Comparison of ENCODE assay signal across 8 cellular contexts in the genomic region with DNA sequence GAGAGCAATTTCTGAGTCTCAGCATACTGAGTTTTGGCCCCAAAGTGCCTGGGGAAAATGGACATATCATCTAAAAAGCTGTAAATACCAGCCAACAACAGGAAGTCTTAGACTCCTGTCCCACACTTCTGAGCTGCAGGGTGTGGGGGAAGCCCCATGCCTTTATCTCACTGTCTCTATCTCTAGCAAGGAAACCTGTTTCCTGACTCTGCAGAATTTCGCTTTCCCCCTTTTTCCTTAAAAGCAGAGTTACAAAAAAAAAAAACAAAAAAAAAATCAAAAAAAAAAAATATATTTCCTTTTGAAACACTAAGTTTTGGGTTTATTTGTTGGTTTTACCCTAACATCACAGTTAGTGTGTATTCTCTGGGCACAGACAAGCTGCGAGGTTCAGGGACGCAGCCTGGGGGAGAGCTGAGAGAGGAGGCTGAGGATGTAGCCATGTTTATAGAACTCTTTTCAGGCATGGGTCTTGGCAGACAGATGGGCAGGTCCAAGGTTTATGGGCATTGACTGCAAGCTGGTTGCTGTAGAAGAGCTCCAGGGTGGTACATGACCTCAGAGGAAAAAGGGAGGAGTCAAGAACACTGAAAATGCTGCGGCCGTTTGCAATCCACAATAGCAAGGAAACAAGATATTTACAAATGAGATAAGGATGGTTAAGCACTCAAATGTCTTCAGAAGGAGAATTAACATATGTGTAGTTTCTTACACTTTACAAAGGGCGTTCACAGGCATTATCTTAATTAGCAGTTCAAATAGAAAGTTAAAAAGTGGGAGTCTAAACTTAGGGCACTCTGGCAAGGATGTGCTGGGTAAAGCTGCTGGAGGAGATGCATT. TPM values are rescaled to one million over a fixed set of nuclear protein-coding genes. Genes with fewer than 3 reads are reported as not detected.
DNase-seq lines count a peak whose midpoint lies in the region; ATAC-seq and TF ChIP-seq lines count a peak whose summit lies in the region.

No MANE protein-coding gene starts in this region.

- no peaks in the 10 kb centered on the region for H3K27me3 Mint-ChIP-seq in activated CD4-positive, alpha-beta memory T cell treated with anti-CD3 and anti-CD28 coated beads for 36 hours

- no peaks in the 10 kb centered on the region for H3K36me3 ChIP-seq in DOHH2 (ENCODE audit: control insufficient read depth, low read length)

- H3K9me3 Mint-ChIP-seq in activated CD4-positive, alpha-beta memory T cell treated with anti-CD3 and anti-CD28 coated beads for 36 hours, result no peaks in the 10 kb centered on the region

- peaks cover 43% of the 10 kb centered on the region for H3K4me1 Mint-ChIP-seq in activated CD4-positive, alpha-beta memory T cell treated with anti-CD3 and anti-CD28 coated beads for 36 hours (ENCODE audit: low read depth)

- peak overlapping the region; percentile 83 for H3K27ac Mint-ChIP-seq in activated CD4-positive, alpha-beta memory T cell treated with anti-CD3 and anti-CD28 coated beads for 36 hours

- ATAC-seq in GM19467 (IDR thresholded peaks at IDR 0.05; ENCODE audit: unreplicated experiment) (peak; percentile 35), HG03460 (IDR thresholded peaks at IDR 0.05; ENCODE audit: unreplicated experiment) (peak; percentile 49)

- H3K27me3 ChIP-seq in DOHH2 (ENCODE audit: control insufficient read depth, low read length), result no peaks in the 10 kb centered on the region

- H3K36me3 Mint-ChIP-seq in activated CD4-positive, alpha-beta memory T cell treated with anti-CD3 and anti-CD28 coated beads for 36 hours, result peaks cover 3% of the 10 kb centered on the region

- no peak overlapping the region for H3K27ac ChIP-seq in DOHH2 (ENCODE audit: low read depth, low read length)

- peak; percentile 60 for DNase-seq in activated CD4-positive, alpha-beta memory T cell treated with anti-CD3 and anti-CD28 coated beads for 36 hours
- peak; percentile 38 for DNase-seq in glomerular visceral epithelial cell (ENCODE audit: extremely low spot score)
- DNase-seq in stimulated activated CD4-positive, alpha-beta T cell treated with anti-CD3 and anti-CD28 coated beads, Interleukin-15, amount 100 ng/mL, for 24 hours, result peak; percentile 59
- DNase-seq in AG08396 (ENCODE audit: low spot score), result no peak
- no peak for DNase-seq in SW480 (ENCODE audit: low spot score)

- H3K4me2 ChIP-seq in DOHH2 (ENCODE audit: low read length), result peak overlapping the region; percentile 97

- peaks cover 72% of the 10 kb centered on the region for H3K79me2 ChIP-seq in DOHH2 (ENCODE audit: control insufficient read depth, low read length)

- peaks cover 13% of the 10 kb centered on the region for H3F3A ChIP-seq in DOHH2 (ENCODE audit: control insufficient read depth, insufficient read depth)

- H4K20me1 ChIP-seq in DOHH2 (ENCODE audit: control insufficient read depth, insufficient read depth, low read depth, low read length), result no peaks in the 10 kb centered on the region; the same call in 1 of the 2 replicates

- CTCF ChIA-PET in activated CD4-positive, alpha-beta memory T cell treated with anti-CD3 and anti-CD28 coated beads for 36 hours (lab: Charles Lee), result interaction anchor here (0.7 to 6.9 kb wide), 4 partner anchors 12 to 132 kb away, joined by 3 to 91 read pairs (median 8); no protein-coding TSS in a partner anchor

- H3K9me3 ChIP-seq in DOHH2 (ENCODE audit: control insufficient read depth, insufficient read depth, low read length), result no peaks in the 10 kb centered on the region

- POLR2A ChIA-PET in activated CD4-positive, alpha-beta memory T cell treated with anti-CD3 and anti-CD28 coated beads for 36 hours (lab: Charles Lee), result interaction anchor here (0.7 to 5.8 kb wide), 5 partner anchors 31 to 207 kb away, joined by 3 to 56 read pairs (median 3); a partner anchor contains a TSS

- intact Hi-C loops in activated CD4-positive, alpha-beta memory T cell treated with anti-CD3 and anti-CD28 coated beads for 36 hours (cut with micrococcal nuclease), result loop anchor here (1.0 to 10.0 kb wide), 2 partner anchors 206 to 1552 kb away; a partner anchor contains a TSS

- no peak for TF ChIP-seq CTCF in DOHH2 (IDR thresholded peaks at IDR 0.05; ENCODE audit: low read depth, low read length, poor library complexity, severe bottlenecking)

- no peak overlapping the region; the same call in 1 of the 2 replicates for H3K4me3 ChIP-seq in DOHH2 (ENCODE audit: low read length)

- H3K4me3 Mint-ChIP-seq in activated CD4-positive, alpha-beta memory T cell treated with anti-CD3 and anti-CD28 coated beads for 36 hours, result peak overlapping the region; percentile 80

- H3K4me1 ChIP-seq in DOHH2 (ENCODE audit: control insufficient read depth, low read length), result peaks cover 42% of the 10 kb centered on the region

- no peaks in the 10 kb centered on the region for H3K9me2 ChIP-seq in DOHH2 (replicated peaks; ENCODE audit: control insufficient read depth, low read length)

RNA-seq across cellular contexts. Expression of a gene that starts 4.9 kb away (rescaled TPM):
- 10 to 100 TPM; 23.4 to 24.6 TPM for total RNA-seq in activated CD4-positive, alpha-beta memory T cell treated with anti-CD3 and anti-CD28 coated beads for 36 hours

Comparison
In these comparisons a context has a peak if more than half of its experiments do, and no peak if none do; other contexts are left out.
1. DNase-seq: peak in activated CD4-positive, alpha-beta memory T cell treated with anti-CD3 and anti-CD28 coated beads for 36 hours (single experiment), glomerular visceral epithelial cell (single experiment) and stimulated activated CD4-positive, alpha-beta T cell treated with anti-CD3 and anti-CD28 coated beads, Interleukin-15, amount 100 ng/mL, for 24 hours (single experiment); none in AG08396 (single experiment) and SW480 (single experiment).